ENCODE assay signal across 19 cellular contexts in genomic region chr13:112229992-112230872, GRCh38.
"Had no signal": no experiment of that assay in that cellular context is flagged by ENCODE, and none has a peak within 500 bp of the region (broad histone marks: within the 10 kb centered on the region; RNA-seq: fewer than 3 reads in every experiment).

No MANE protein-coding gene starts in this region.

- DNase-seq: cerebellar nuclear complex; effector memory CD8-positive, alpha-beta T cell; esophagus squamous epithelium; foreskin fibroblast; glutamatergic neuron; islet precursor cell; left ventricle myocardium superior; mesendoderm; natural killer cell; stimulated activated CD4-positive, alpha-beta T cell treated with anti-CD3 and anti-CD28 coated beads, Interleukin-2, amount 100 ng/mL, for 24 hours; stimulated activated CD4-positive, alpha-beta T cell treated with anti-CD3 and anti-CD28 coated beads, Interleukin-4, amount 100 ng/mL, for 4 hours; stimulated activated naive B cell treated with anti-CD40 and anti-IgM and Interleukin-4, amounts not matched to agents 10 μg/mL and 1 μg/mL and 100 μg/mL, for 72 hours; stimulated activated naive CD8-positive, alpha-beta T cell treated with anti-CD3 and anti-CD28 coated beads, Interleukin-15, amount 100 ng/mL, for 72 hours; transverse colon had no signal

- H3K36me3 ChIP-seq: esophagus squamous epithelium, gastroesophageal sphincter, right atrium auricular region, thoracic aorta, transverse colon had no signal

- H3K27me3 ChIP-seq: right atrium auricular region, transverse colon had no signal

- H3K9me3 Mint-ChIP-seq: dendritic cell treated with granulocyte-macrophage colony-stimulating factor and Interleukin-4, amounts not matched to agents 40 ng/mL and 50 ng/mL, for 4 days; natural killer cell; stimulated activated naive B cell treated with anti-CD40 and anti-IgM and Interleukin-4, amounts not matched to agents 10 μg/mL and 1 μg/mL and 100 μg/mL, for 72 hours; stimulated activated naive CD8-positive, alpha-beta T cell treated with anti-CD3 and anti-CD28 coated beads, Interleukin-15, amount 100 ng/mL, for 72 hours had no signal

- H3K36me3 Mint-ChIP-seq: natural killer cell; stimulated activated naive B cell treated with anti-CD40 and anti-IgM and Interleukin-4, amounts not matched to agents 10 μg/mL and 1 μg/mL and 100 μg/mL, for 72 hours had no signal

- H3K9me3 ChIP-seq: esophagus squamous epithelium, gastroesophageal sphincter, right atrium auricular region, thoracic aorta, transverse colon had no signal

- H3K4me1 Mint-ChIP-seq: natural killer cell; stimulated activated naive B cell treated with anti-CD40 and anti-IgM and Interleukin-4, amounts not matched to agents 10 μg/mL and 1 μg/mL and 100 μg/mL, for 72 hours; stimulated activated naive CD8-positive, alpha-beta T cell treated with anti-CD3 and anti-CD28 coated beads, Interleukin-15, amount 100 ng/mL, for 72 hours had no signal

- H3K4me1 ChIP-seq: esophagus squamous epithelium, gastroesophageal sphincter, right atrium auricular region, transverse colon had no signal

- H3K4me3 Mint-ChIP-seq: dendritic cell treated with granulocyte-macrophage colony-stimulating factor and Interleukin-4, amounts not matched to agents 40 ng/mL and 50 ng/mL, for 4 days; effector memory CD8-positive, alpha-beta T cell; natural killer cell; stimulated activated naive B cell treated with anti-CD40 and anti-IgM and Interleukin-4, amounts not matched to agents 10 μg/mL and 1 μg/mL and 100 μg/mL, for 72 hours; stimulated activated naive CD8-positive, alpha-beta T cell treated with anti-CD3 and anti-CD28 coated beads, Interleukin-15, amount 100 ng/mL, for 72 hours had no signal

- H3K27ac Mint-ChIP-seq: dendritic cell treated with granulocyte-macrophage colony-stimulating factor and Interleukin-4, amounts not matched to agents 40 ng/mL and 50 ng/mL, for 4 days; effector memory CD8-positive, alpha-beta T cell; natural killer cell; stimulated activated naive CD8-positive, alpha-beta T cell treated with anti-CD3 and anti-CD28 coated beads, Interleukin-15, amount 100 ng/mL, for 72 hours had no signal

- H3K27me3 Mint-ChIP-seq: dendritic cell treated with granulocyte-macrophage colony-stimulating factor and Interleukin-4, amounts not matched to agents 40 ng/mL and 50 ng/mL, for 4 days; stimulated activated naive CD8-positive, alpha-beta T cell treated with anti-CD3 and anti-CD28 coated beads, Interleukin-15, amount 100 ng/mL, for 72 hours had no signal

- H3K4me3 ChIP-seq: esophagus squamous epithelium, gastroesophageal sphincter, right atrium auricular region, thoracic aorta, transverse colon had no signal

- ATAC-seq: effector memory CD8-positive, alpha-beta T cell; gastroesophageal sphincter; left ventricle myocardium superior; natural killer cell; stimulated activated naive B cell treated with anti-CD40 and anti-IgM and Interleukin-4, amounts not matched to agents 10 μg/mL and 1 μg/mL and 100 μg/mL, for 72 hours; stimulated activated naive CD8-positive, alpha-beta T cell treated with anti-CD3 and anti-CD28 coated beads, Interleukin-15, amount 100 ng/mL, for 72 hours had no signal

- H3K27ac ChIP-seq: epithelial cell of prostate, esophagus squamous epithelium, gastroesophageal sphincter, right atrium auricular region, thoracic aorta, transverse colon had no signal
